Comparison of ENCODE assay signal across 18 cellular contexts in genomic region chr4:3524920-3525319, GRCh38. TPM values are rescaled to one million over a fixed set of nuclear protein-coding genes. Genes with fewer than 3 reads are reported as not detected.
DNase-seq lines count a peak whose midpoint lies in the region; ATAC-seq, FAIRE-seq and TF ChIP-seq lines count a peak whose summit lies in the region.
"Had no signal": no experiment of that assay in that cellular context is flagged by ENCODE, and none has a peak within 500 bp of the region (broad histone marks: within the 10 kb centered on the region; RNA-seq: fewer than 3 reads in every experiment).

No MANE protein-coding gene starts in this region.

- no peaks in the 10 kb centered on the region for H3K27me3 ChIP-seq in BLaER1
- no peaks in the 10 kb centered on the region for H3K27me3 ChIP-seq in CD4-positive, alpha-beta T cell (ENCODE audit: control insufficient read depth, insufficient read depth, low read length)

- H3K4me1 ChIP-seq in BLaER1 = peaks cover 82% of the 10 kb centered on the region
- peaks cover 8 to 13% of the 10 kb centered on the region in 2 donors for H3K4me1 ChIP-seq in kidney (ENCODE audit: control insufficient read depth in 1 of 2, insufficient read depth in 1 of 2, low read depth in 1 of 2, low read length in 2 of 2)

- TF ChIP-seq CTCF in CD4-positive, alpha-beta T cell (IDR thresholded peaks at IDR 0.05) = no peak
- no peak for TF ChIP-seq CTCF in kidney (IDR thresholded peaks at IDR 0.05; ENCODE audit: borderline replicate concordance, extremely low read depth, insufficient read depth)

- no peak for FAIRE-seq in kidney (lab: Jason Lieb, UNC)
- FAIRE-seq: H54 had no signal

- peaks cover 20% of the 10 kb centered on the region for H3K4me1 Mint-ChIP-seq in CD4-positive, alpha-beta T cell (ENCODE audit: low read depth)
- peaks cover 14% of the 10 kb centered on the region for H3K4me1 Mint-ChIP-seq in activated CD4-positive, alpha-beta memory T cell treated with anti-CD3 and anti-CD28 coated beads for 36 hours (ENCODE audit: low read depth)

- peak overlapping the region; percentile 100 for H3K4me2 ChIP-seq in BLaER1

- no peak for DNase-seq in CD4-positive, alpha-beta T cell
- DNase-seq in kidney (peak; percentile 43), sciatic nerve (ENCODE audit: low spot score) (peak; percentile 61), superior temporal gyrus (ENCODE audit: extremely low spot score) (no peak), OCI-M1 (lab: John Stamatoyannopoulos, UW) (no peak)
- DNase-seq in activated CD4-positive, alpha-beta memory T cell treated with anti-CD3 and anti-CD28 coated beads for 36 hours = no peak
- DNase-seq: DND-41, HFFc6, IMR-90, NCI-H1417, NCI-H187, NCI-H2107, NCI-H524, NCI-H82, SHP77 had no signal

- H3K9me3 Mint-ChIP-seq in CD4-positive, alpha-beta T cell = no peaks in the 10 kb centered on the region
- H3K9me3 Mint-ChIP-seq in activated CD4-positive, alpha-beta memory T cell treated with anti-CD3 and anti-CD28 coated beads for 36 hours = no peaks in the 10 kb centered on the region
- H3K9me3 Mint-ChIP-seq: HFFc6 had no signal

- peaks cover 69% of the 10 kb centered on the region for H3K36me3 Mint-ChIP-seq in CD4-positive, alpha-beta T cell (ENCODE audit: low read depth)
- peaks cover 9% of the 10 kb centered on the region for H3K36me3 Mint-ChIP-seq in activated CD4-positive, alpha-beta memory T cell treated with anti-CD3 and anti-CD28 coated beads for 36 hours

- H3K27ac ChIP-seq in BLaER1 (no peak overlapping the region), kidney (ENCODE audit: low read depth in 2 of 2, low read length in 2 of 2) (no peak overlapping the region)
- H3K27ac ChIP-seq in CD4-positive, alpha-beta T cell (ENCODE audit: low read depth, low read length) = no peak overlapping the region
- H3K27ac ChIP-seq: C4-2B had no signal

- no peak overlapping the region for H3K27ac Mint-ChIP-seq in CD4-positive, alpha-beta T cell
- H3K27ac Mint-ChIP-seq in activated CD4-positive, alpha-beta memory T cell treated with anti-CD3 and anti-CD28 coated beads for 36 hours = no peak overlapping the region
- H3K27ac Mint-ChIP-seq: HFFc6 had no signal

- no peak overlapping the region for H3K9ac ChIP-seq in BLaER1
- no peak overlapping the region for H3K9ac ChIP-seq in kidney (ENCODE audit: low read length in 2 of 2)

- peaks cover 71% of the 10 kb centered on the region for H3K36me3 ChIP-seq in BLaER1
- H3K36me3 ChIP-seq in kidney (ENCODE audit: control insufficient read depth in 1 of 2, insufficient read depth in 2 of 2, low read length in 2 of 2) = peaks cover 25 to 50% of the 10 kb centered on the region in 2 donors

- peak overlapping the region; percentile 20 for H3K4me3 Mint-ChIP-seq in CD4-positive, alpha-beta T cell
- H3K4me3 Mint-ChIP-seq in activated CD4-positive, alpha-beta memory T cell treated with anti-CD3 and anti-CD28 coated beads for 36 hours = no peak overlapping the region
- H3K4me3 Mint-ChIP-seq: HFFc6 had no signal

- H3K4me3 ChIP-seq in BLaER1 = no peak overlapping the region
- no peak overlapping the region for H3K4me3 ChIP-seq in kidney (ENCODE audit: low read length in 2 of 2)

- H4K20me1 ChIP-seq in BLaER1 = peaks cover 100% of the 10 kb centered on the region

- POLR2A ChIA-PET in CD4-positive, alpha-beta T cell (lab: Charles Lee) = no interaction called here
- POLR2A ChIA-PET in activated CD4-positive, alpha-beta memory T cell treated with anti-CD3 and anti-CD28 coated beads for 36 hours (lab: Charles Lee) = no interaction called here

- CTCF ChIA-PET in CD4-positive, alpha-beta T cell (lab: Charles Lee) = no interaction called here
- CTCF ChIA-PET in activated CD4-positive, alpha-beta memory T cell treated with anti-CD3 and anti-CD28 coated beads for 36 hours (lab: Charles Lee) = no interaction called here

- no peak for ATAC-seq in CD4-positive, alpha-beta T cell (ENCODE audit: poor library complexity)
- no peak for ATAC-seq in sciatic nerve

- intact Hi-C loops in CD4-positive, alpha-beta T cell (cut with DNase I, micrococcal nuclease) = no loop called here
- intact Hi-C loops in kidney (cut with DNase I) = no loop called here
- intact Hi-C loops in sciatic nerve (cut with DNase I) = no loop called here
- intact Hi-C loops in activated CD4-positive, alpha-beta memory T cell treated with anti-CD3 and anti-CD28 coated beads for 36 hours (cut with micrococcal nuclease) = no loop called here

- H3K9me3 ChIP-seq in BLaER1 (no peaks in the 10 kb centered on the region), kidney (ENCODE audit: control insufficient read depth in 1 of 2, low read length in 2 of 2) (no peaks in the 10 kb centered on the region)
- no peaks in the 10 kb centered on the region for H3K9me3 ChIP-seq in CD4-positive, alpha-beta T cell (ENCODE audit: control insufficient read depth, low read length)

- no peaks in the 10 kb centered on the region for H3K27me3 Mint-ChIP-seq in CD4-positive, alpha-beta T cell
- H3K27me3 Mint-ChIP-seq in activated CD4-positive, alpha-beta memory T cell treated with anti-CD3 and anti-CD28 coated beads for 36 hours = no peaks in the 10 kb centered on the region

RNA-seq across cellular contexts. Expression of gene LRPAP1, which starts 7.3 kb away (rescaled TPM):
- total RNA-seq in CD4-positive, alpha-beta T cell = 10 to 100 TPM; 84.2 to 88.0 TPM
- total RNA-seq in kidney (204 TPM), sciatic nerve (105 TPM)
- polyA plus RNA-seq in kidney (ENCODE audit: insufficient read depth, low read depth, low replicate concordance) = 373 TPM
- total RNA-seq in activated CD4-positive, alpha-beta memory T cell treated with anti-CD3 and anti-CD28 coated beads for 36 hours = 10 to 100 TPM; 54.6 to 55.9 TPM

Comparison
In these comparisons a context has a peak if more than half of its experiments do, and no peak if none do; other contexts are left out.
1. DNase-seq: peak in kidney (single experiment) and sciatic nerve (single experiment); none in CD4-positive, alpha-beta T cell (0 of 10), superior temporal gyrus (single experiment), OCI-M1 (single experiment) and activated CD4-positive, alpha-beta memory T cell treated with anti-CD3 and anti-CD28 coated beads for 36 hours (single experiment).